1 cellular context compared by ENCODE assay signal in the genomic region with DNA sequence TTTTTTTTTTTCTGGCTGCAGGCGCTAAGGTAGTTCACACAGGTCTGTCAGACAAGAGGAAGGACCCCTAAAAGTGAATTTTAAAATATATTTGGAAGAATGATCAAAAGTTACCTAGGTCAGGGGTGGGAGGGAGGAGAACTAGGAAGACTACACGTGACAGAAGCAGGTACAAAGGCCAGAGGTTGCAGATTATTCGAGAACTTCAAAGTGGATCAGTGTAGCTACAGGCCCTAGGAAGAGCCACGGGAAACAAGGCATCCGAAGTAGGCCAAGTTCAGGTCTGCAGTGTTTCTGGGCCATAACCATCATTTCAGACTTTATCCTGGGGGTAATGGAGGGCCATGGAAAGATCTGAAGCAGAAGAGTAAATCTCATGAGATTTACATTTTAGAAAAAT.
TF ChIP-seq lines count a peak whose summit lies in the region.

No MANE protein-coding gene starts in this region.

TF ChIP-seq in HepG2, 621 proteins besides CTCF, POLR2A, EP300 and RAD21 (continued from another document):
- TF ChIP-seq, protein P1, sequence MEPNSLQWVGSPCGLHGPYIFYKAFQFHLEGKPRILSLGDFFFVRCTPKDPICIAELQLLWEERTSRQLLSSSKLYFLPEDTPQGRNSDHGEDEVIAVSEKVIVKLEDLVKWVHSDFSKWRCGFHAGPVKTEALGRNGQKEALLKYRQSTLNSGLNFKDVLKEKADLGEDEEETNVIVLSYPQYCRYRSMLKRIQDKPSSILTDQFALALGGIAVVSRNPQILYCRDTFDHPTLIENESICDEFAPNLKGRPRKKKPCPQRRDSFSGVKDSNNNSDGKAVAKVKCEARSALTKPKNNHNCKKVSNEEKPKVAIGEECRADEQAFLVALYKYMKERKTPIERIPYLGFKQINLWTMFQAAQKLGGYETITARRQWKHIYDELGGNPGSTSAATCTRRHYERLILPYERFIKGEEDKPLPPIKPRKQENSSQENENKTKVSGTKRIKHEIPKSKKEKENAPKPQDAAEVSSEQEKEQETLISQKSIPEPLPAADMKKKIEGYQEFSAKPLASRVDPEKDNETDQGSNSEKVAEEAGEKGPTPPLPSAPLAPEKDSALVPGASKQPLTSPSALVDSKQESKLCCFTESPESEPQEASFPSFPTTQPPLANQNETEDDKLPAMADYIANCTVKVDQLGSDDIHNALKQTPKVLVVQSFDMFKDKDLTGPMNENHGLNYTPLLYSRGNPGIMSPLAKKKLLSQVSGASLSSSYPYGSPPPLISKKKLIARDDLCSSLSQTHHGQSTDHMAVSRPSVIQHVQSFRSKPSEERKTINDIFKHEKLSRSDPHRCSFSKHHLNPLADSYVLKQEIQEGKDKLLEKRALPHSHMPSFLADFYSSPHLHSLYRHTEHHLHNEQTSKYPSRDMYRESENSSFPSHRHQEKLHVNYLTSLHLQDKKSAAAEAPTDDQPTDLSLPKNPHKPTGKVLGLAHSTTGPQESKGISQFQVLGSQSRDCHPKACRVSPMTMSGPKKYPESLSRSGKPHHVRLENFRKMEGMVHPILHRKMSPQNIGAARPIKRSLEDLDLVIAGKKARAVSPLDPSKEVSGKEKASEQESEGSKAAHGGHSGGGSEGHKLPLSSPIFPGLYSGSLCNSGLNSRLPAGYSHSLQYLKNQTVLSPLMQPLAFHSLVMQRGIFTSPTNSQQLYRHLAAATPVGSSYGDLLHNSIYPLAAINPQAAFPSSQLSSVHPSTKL (CRISPR knock-in tag; IDR thresholded peaks at IDR 0.05) = peak; percentile 7; the same call in 1 of the 2 replicates
- TF ChIP-seq ZNF367 (CRISPR knock-in tag; IDR thresholded peaks at IDR 0.05; ENCODE audit: borderline replicate concordance) (no peak), KDM3A (CRISPR knock-in tag; IDR thresholded peaks at IDR 0.05; ENCODE audit: low read depth) (no peak), NBN (conservative IDR thresholded peaks at IDR 0.05) (no peak), GPN1 (CRISPR knock-in tag; IDR thresholded peaks at IDR 0.05; ENCODE audit: borderline replicate concordance) (no peak), ZNF296 (CRISPR knock-in tag; conservative IDR thresholded peaks at IDR 0.05) (no peak), ZNF12 (CRISPR knock-in tag; IDR thresholded peaks at IDR 0.05) (no peak), ZNF451 (CRISPR knock-in tag; IDR thresholded peaks at IDR 0.05) (no peak), RARA (CRISPR knock-in tag; IDR thresholded peaks at IDR 0.05) (peak; percentile 48; the same call in 1 of the 2 replicates), ZNF761 (CRISPR knock-in tag; conservative IDR thresholded peaks at IDR 0.05) (no peak), PHF5A (CRISPR knock-in tag; IDR thresholded peaks at IDR 0.05; ENCODE audit: low read depth, unreplicated experiment) (no peak), NR1H2 (CRISPR knock-in tag; IDR thresholded peaks at IDR 0.05; ENCODE audit: borderline replicate concordance, low read depth) (no peak), HNF4A (CRISPR knock-in tag; IDR thresholded peaks at IDR 0.05) (peak; percentile 35; the same call in 1 of the 2 replicates), BHLHE40 (IDR thresholded peaks at IDR 0.05; ENCODE audit: low read length) (peak; percentile 51; the same call in 1 of the 2 replicates)
- TF ChIP-seq, protein P2, sequence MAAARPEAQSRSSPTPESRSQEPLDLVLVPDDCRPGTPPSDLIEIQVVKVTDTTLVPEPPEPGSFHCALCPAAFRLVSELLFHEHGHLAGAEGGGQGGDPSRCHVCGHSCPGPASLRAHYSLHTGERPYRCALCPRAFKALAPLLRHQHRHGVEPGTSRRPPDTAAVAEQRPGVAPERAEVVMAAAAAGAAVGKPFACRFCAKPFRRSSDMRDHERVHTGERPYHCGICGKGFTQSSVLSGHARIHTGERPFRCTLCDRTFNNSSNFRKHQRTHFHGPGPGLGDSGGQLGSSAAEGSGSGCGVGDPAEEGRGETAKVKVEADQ (CRISPR knock-in tag; IDR thresholded peaks at IDR 0.05; ENCODE audit: borderline replicate concordance) = no peak
- TF ChIP-seq, protein P3, sequence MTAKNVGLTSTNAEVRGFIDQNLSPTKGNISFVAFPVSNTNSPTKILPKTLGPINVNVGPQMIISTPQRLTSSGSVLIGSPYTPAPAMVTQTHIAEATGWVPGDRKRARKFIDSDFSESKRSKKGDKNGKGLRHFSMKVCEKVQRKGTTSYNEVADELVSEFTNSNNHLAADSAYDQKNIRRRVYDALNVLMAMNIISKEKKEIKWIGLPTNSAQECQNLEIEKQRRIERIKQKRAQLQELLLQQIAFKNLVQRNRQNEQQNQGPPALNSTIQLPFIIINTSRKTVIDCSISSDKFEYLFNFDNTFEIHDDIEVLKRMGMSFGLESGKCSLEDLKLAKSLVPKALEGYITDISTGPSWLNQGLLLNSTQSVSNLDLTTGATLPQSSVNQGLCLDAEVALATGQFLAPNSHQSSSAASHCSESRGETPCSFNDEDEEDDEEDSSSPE (CRISPR knock-in tag; IDR thresholded peaks at IDR 0.05) = no peak
- TF ChIP-seq, protein P4, sequence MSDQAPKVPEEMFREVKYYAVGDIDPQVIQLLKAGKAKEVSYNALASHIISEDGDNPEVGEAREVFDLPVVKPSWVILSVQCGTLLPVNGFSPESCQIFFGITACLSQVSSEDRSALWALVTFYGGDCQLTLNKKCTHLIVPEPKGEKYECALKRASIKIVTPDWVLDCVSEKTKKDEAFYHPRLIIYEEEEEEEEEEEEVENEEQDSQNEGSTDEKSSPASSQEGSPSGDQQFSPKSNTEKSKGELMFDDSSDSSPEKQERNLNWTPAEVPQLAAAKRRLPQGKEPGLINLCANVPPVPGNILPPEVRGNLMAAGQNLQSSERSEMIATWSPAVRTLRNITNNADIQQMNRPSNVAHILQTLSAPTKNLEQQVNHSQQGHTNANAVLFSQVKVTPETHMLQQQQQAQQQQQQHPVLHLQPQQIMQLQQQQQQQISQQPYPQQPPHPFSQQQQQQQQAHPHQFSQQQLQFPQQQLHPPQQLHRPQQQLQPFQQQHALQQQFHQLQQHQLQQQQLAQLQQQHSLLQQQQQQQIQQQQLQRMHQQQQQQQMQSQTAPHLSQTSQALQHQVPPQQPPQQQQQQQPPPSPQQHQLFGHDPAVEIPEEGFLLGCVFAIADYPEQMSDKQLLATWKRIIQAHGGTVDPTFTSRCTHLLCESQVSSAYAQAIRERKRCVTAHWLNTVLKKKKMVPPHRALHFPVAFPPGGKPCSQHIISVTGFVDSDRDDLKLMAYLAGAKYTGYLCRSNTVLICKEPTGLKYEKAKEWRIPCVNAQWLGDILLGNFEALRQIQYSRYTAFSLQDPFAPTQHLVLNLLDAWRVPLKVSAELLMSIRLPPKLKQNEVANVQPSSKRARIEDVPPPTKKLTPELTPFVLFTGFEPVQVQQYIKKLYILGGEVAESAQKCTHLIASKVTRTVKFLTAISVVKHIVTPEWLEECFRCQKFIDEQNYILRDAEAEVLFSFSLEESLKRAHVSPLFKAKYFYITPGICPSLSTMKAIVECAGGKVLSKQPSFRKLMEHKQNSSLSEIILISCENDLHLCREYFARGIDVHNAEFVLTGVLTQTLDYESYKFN (CRISPR knock-in tag; conservative IDR thresholded peaks at IDR 0.05) = 0 out of 2 replicates have a peak, but pooled peaks have one; percentile 14
